9 cellular contexts compared by ENCODE assay signal in genomic region chr4:176139518-176139917, GRCh38. TPM values are rescaled to one million over a fixed set of nuclear protein-coding genes. Genes with fewer than 3 reads are reported as not detected.
"Had no signal": no experiment of that assay in that cellular context is flagged by ENCODE, and none has a peak within 500 bp of the region (broad histone marks: within the 10 kb centered on the region; RNA-seq: fewer than 3 reads in every experiment).

No MANE protein-coding gene starts in this region.

- H2AFZ ChIP-seq: GM23338 had no signal

- H3K4me1 Mint-ChIP-seq: GM23338, IgD-negative memory B cell had no signal

- ATAC-seq: GM23338, HepG2 had no signal

- H3K27ac Mint-ChIP-seq: GM23338, H9, HFFc6, IgD-negative memory B cell had no signal

- H3K4me3 Mint-ChIP-seq: GM23338, H9, HFFc6, IgD-negative memory B cell had no signal

- H3K4me3 ChIP-seq: GM23338 had no signal

- DNase-seq: H9, HCEC 1CT, HFFc6 had no signal

- H3K27ac ChIP-seq: HL-60 had no signal

- H3K9me3 Mint-ChIP-seq: GM23338, H9, HFFc6, IgD-negative memory B cell had no signal

- H3K27me3 Mint-ChIP-seq: IgD-negative memory B cell had no signal

- H3K4me2 ChIP-seq: GM23338 had no signal

RNA-seq across cellular contexts. Expression of gene SPATA4, which starts 55.9 kb away (rescaled TPM):
- total RNA-seq: GM23338, H1, H9, HepG2, HT1080 had no signal
- polyA plus RNA-seq: GM23338, H1, HepG2, IgD-negative memory B cell had no signal
